Comparison of ENCODE assay signal across 22 cellular contexts in the genomic region with DNA sequence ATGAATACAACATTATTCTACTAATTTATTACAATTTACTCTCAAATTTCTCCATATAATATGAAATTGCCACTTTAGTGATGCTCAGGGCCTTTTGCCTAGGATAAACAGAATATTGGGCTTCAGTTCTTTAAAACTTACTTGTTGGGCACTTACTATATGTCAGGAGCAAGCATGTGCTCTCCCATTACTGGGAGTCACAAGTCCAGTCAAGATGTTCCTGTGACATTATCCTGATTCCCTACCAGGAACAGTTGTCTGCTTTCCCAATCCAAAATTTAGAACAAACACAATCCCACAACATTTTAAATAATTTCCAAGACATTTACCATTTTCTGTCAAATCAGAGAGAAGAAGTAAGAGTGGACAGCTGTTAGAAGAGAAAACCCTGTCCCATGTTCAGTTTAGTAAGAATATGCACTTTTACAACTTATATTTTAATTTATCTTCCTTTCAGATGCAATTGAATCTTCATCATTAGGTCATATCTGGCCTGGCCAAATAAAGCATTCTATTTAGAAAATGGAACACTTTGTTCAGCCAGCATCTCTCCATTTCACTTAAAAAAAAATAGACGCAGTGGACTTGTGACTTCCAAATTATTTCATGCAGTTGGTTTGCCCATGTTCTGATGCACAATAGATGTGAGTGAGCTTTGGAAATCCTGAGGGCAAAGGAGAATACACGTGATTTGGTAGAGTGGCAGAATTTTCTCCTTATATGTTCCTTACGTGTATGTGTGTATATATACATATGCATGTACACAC.
"Had no signal": no experiment of that assay in that cellular context is flagged by ENCODE, and none has a peak within 500 bp of the region (broad histone marks: within the 10 kb centered on the region; RNA-seq: fewer than 3 reads in every experiment).

No MANE protein-coding gene starts in this region.

- DNase-seq: activated CD4-positive, alpha-beta T cell treated with anti-CD3 and anti-CD28 coated beads for 4 hours; activated CD8-positive, alpha-beta memory T cell treated with anti-CD3 and anti-CD28 coated beads, Interleukin-2, amount 50 U/mL, for 4 hours; activated CD8-positive, alpha-beta T cell treated with anti-CD3 and anti-CD28 coated beads for 36 hours; activated gamma-delta T cell treated with Interleukin-2 at 50 U/mL for 16 hours; activated naive CD4-positive, alpha-beta T cell treated with anti-CD3 and anti-CD28 coated beads, Interleukin-2, amount 10 ng/mL, durations not matched to agents 7 days and 5 days; activated naive CD8-positive, alpha-beta T cell treated with anti-CD3 and anti-CD28 coated beads for 36 hours; activated T-cell treated with anti-CD3 and anti-CD28 coated beads, Interleukin-2, amount 50 U/mL, for 72 hours; anterior cingulate cortex; Karpas-422; MM.1S; NCI-H1105; NCI-H1436; NCI-H1694 treated with DMSO at 0.1 percent for 48 hours; NCI-H2029 treated with DMSO at 0.1 percent for 48 hours; NCI-H345; NCI-H510A; NCI-H526 treated with DMSO at 0.1 percent for 48 hours; NCI-H82; Peyer's patch; SHP77 treated with DMSO at 0.1 percent for 48 hours had no signal

- H3K27me3 ChIP-seq: Peyer's patch had no signal

- H3K4me3 ChIP-seq: K562, Peyer's patch had no signal

- H3K36me3 ChIP-seq: Peyer's patch had no signal

- H3K4me1 ChIP-seq: Peyer's patch had no signal

- H3K9me3 ChIP-seq: Peyer's patch had no signal

- H3K27ac ChIP-seq: RWPE1 had no signal
